ENCODE assay signal across 1 cellular context in the genomic region with DNA sequence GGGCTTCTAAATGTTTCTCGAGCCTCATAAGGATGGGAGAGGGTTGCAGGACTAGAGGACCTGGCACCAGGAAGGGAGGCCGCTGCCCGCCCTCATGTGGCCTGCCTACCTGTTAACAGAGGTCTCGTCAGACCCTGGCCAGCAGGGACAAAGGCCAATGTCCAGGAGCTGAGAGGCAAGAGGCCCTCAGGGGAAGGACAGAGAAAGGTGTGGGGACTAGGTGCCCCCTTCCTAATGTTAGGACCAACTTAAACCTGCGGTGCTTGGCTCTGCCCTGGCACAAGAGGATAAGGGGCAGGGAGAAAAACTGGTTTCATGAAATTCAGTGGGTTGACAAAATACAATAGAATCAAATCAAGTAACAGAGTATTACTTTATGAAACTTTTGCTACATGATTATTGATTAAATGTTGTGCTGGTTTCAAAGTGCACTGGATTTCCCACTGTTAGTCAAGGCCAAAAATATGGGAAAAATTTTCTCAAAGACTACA.
TF ChIP-seq lines count a peak whose summit lies in the region.

No MANE protein-coding gene starts in this region.

TF ChIP-seq in HepG2, 621 proteins besides CTCF, POLR2A, EP300 and RAD21 (continued from another document and continues in another):
- TF ChIP-seq ZNF280D (CRISPR knock-in tag; IDR thresholded peaks at IDR 0.05) (no peak), RXRB (CRISPR knock-in tag; IDR thresholded peaks at IDR 0.05; ENCODE audit: borderline replicate concordance) (peak; percentile 45), GTF2F1 (IDR thresholded peaks at IDR 0.05; ENCODE audit: low read length) (no peak), CHD4 (IDR thresholded peaks at IDR 0.05; ENCODE audit: borderline replicate concordance, low read length) (no peak), GATAD1 (CRISPR knock-in tag; IDR thresholded peaks at IDR 0.05) (no peak), ARNTL (CRISPR knock-in tag; IDR thresholded peaks at IDR 0.05) (no peak), PITX1 (CRISPR knock-in tag; IDR thresholded peaks at IDR 0.05) (no peak), THRA (CRISPR knock-in tag; IDR thresholded peaks at IDR 0.05; ENCODE audit: borderline replicate concordance) (no peak), JARID2 (CRISPR knock-in tag; IDR thresholded peaks at IDR 0.05; ENCODE audit: insufficient replicate concordance) (no peak), U2AF2 (IDR thresholded peaks at IDR 0.05; ENCODE audit: low read depth, low read length) (no peak), ZNF44 (CRISPR knock-in tag; IDR thresholded peaks at IDR 0.05) (no peak), ZNF484 (CRISPR knock-in tag; IDR thresholded peaks at IDR 0.05; ENCODE audit: borderline replicate concordance, low read depth) (no peak), POLR2AphosphoS5 (IDR thresholded peaks at IDR 0.05; ENCODE audit: low read depth, low read length) (no peak), ZNF703 (CRISPR knock-in tag; IDR thresholded peaks at IDR 0.05; ENCODE audit: borderline replicate concordance) (no peak), ZNF564 (CRISPR knock-in tag; IDR thresholded peaks at IDR 0.05) (no peak), STAG1 (CRISPR knock-in tag; IDR thresholded peaks at IDR 0.05) (0 out of 2 replicates have a peak, but pooled peaks have one; percentile 24), KDM4B (CRISPR knock-in tag; IDR thresholded peaks at IDR 0.05) (no peak), ZNF10 (CRISPR knock-in tag; IDR thresholded peaks at IDR 0.05; ENCODE audit: borderline replicate concordance, low read depth) (no peak), MIER3 (CRISPR knock-in tag; IDR thresholded peaks at IDR 0.05; ENCODE audit: borderline replicate concordance) (no peak), ZFP62 (CRISPR knock-in tag; IDR thresholded peaks at IDR 0.05) (no peak), MED13 (CRISPR knock-in tag; IDR thresholded peaks at IDR 0.05) (no peak), CEBPZ (IDR thresholded peaks at IDR 0.05; ENCODE audit: low read length) (no peak), ZBTB38 (CRISPR knock-in tag; IDR thresholded peaks at IDR 0.05) (no peak), HMG20A (CRISPR knock-in tag; IDR thresholded peaks at IDR 0.05; ENCODE audit: borderline replicate concordance) (no peak), IRX3 (CRISPR knock-in tag; IDR thresholded peaks at IDR 0.05; ENCODE audit: borderline replicate concordance, low read depth) (no peak), HMGA1 (CRISPR knock-in tag; conservative IDR thresholded peaks at IDR 0.05) (no peak), LCORL (IDR thresholded peaks at IDR 0.05) (no peak), LCORL (CRISPR knock-in tag; IDR thresholded peaks at IDR 0.05) (peak; percentile 51; the same call in 1 of the 2 replicates), MAFG (CRISPR knock-in tag; IDR thresholded peaks at IDR 0.05) (no peak), ZNF460 (CRISPR knock-in tag; IDR thresholded peaks at IDR 0.05; ENCODE audit: borderline replicate concordance) (no peak), RFX5 (IDR thresholded peaks at IDR 0.05; ENCODE audit: low read depth, low read length) (no peak), AKAP8 (CRISPR knock-in tag; IDR thresholded peaks at IDR 0.05) (no peak), HOXA7 (CRISPR knock-in tag; IDR thresholded peaks at IDR 0.05) (no peak), ATM (IDR thresholded peaks at IDR 0.05; ENCODE audit: borderline replicate concordance) (no peak), ASH2L (IDR thresholded peaks at IDR 0.05; ENCODE audit: insufficient read length, low read depth, low read length) (peak; percentile 84), ARID3A (IDR thresholded peaks at IDR 0.05; ENCODE audit: low read depth, low read length) (no peak; the same call in 1 of the 2 replicates)
- TF ChIP-seq, protein P1, sequence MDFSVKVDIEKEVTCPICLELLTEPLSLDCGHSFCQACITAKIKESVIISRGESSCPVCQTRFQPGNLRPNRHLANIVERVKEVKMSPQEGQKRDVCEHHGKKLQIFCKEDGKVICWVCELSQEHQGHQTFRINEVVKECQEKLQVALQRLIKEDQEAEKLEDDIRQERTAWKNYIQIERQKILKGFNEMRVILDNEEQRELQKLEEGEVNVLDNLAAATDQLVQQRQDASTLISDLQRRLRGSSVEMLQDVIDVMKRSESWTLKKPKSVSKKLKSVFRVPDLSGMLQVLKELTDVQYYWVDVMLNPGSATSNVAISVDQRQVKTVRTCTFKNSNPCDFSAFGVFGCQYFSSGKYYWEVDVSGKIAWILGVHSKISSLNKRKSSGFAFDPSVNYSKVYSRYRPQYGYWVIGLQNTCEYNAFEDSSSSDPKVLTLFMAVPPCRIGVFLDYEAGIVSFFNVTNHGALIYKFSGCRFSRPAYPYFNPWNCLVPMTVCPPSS (IDR thresholded peaks at IDR 0.05), result no peak
- TF ChIP-seq, protein P2, sequence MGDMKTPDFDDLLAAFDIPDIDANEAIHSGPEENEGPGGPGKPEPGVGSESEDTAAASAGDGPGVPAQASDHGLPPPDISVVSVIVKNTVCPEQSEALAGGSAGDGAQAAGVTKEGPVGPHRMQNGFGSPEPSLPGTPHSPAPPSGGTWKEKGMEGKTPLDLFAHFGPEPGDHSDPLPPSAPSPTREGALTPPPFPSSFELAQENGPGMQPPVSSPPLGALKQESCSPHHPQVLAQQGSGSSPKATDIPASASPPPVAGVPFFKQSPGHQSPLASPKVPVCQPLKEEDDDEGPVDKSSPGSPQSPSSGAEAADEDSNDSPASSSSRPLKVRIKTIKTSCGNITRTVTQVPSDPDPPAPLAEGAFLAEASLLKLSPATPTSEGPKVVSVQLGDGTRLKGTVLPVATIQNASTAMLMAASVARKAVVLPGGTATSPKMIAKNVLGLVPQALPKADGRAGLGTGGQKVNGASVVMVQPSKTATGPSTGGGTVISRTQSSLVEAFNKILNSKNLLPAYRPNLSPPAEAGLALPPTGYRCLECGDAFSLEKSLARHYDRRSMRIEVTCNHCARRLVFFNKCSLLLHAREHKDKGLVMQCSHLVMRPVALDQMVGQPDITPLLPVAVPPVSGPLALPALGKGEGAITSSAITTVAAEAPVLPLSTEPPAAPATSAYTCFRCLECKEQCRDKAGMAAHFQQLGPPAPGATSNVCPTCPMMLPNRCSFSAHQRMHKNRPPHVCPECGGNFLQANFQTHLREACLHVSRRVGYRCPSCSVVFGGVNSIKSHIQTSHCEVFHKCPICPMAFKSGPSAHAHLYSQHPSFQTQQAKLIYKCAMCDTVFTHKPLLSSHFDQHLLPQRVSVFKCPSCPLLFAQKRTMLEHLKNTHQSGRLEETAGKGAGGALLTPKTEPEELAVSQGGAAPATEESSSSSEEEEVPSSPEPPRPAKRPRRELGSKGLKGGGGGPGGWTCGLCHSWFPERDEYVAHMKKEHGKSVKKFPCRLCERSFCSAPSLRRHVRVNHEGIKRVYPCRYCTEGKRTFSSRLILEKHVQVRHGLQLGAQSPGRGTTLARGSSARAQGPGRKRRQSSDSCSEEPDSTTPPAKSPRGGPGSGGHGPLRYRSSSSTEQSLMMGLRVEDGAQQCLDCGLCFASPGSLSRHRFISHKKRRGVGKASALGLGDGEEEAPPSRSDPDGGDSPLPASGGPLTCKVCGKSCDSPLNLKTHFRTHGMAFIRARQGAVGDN (CRISPR knock-in tag; IDR thresholded peaks at IDR 0.05), result peak; percentile 53
- TF ChIP-seq, protein P3, sequence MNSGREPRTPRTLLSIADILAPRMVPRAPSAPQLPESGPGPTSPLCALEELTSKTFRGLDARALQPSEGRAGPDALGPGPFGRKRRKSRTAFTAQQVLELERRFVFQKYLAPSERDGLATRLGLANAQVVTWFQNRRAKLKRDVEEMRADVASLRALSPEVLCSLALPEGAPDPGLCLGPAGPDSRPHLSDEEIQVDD (CRISPR knock-in tag; IDR thresholded peaks at IDR 0.05; ENCODE audit: borderline replicate concordance), result no peak
- TF ChIP-seq, protein P4, sequence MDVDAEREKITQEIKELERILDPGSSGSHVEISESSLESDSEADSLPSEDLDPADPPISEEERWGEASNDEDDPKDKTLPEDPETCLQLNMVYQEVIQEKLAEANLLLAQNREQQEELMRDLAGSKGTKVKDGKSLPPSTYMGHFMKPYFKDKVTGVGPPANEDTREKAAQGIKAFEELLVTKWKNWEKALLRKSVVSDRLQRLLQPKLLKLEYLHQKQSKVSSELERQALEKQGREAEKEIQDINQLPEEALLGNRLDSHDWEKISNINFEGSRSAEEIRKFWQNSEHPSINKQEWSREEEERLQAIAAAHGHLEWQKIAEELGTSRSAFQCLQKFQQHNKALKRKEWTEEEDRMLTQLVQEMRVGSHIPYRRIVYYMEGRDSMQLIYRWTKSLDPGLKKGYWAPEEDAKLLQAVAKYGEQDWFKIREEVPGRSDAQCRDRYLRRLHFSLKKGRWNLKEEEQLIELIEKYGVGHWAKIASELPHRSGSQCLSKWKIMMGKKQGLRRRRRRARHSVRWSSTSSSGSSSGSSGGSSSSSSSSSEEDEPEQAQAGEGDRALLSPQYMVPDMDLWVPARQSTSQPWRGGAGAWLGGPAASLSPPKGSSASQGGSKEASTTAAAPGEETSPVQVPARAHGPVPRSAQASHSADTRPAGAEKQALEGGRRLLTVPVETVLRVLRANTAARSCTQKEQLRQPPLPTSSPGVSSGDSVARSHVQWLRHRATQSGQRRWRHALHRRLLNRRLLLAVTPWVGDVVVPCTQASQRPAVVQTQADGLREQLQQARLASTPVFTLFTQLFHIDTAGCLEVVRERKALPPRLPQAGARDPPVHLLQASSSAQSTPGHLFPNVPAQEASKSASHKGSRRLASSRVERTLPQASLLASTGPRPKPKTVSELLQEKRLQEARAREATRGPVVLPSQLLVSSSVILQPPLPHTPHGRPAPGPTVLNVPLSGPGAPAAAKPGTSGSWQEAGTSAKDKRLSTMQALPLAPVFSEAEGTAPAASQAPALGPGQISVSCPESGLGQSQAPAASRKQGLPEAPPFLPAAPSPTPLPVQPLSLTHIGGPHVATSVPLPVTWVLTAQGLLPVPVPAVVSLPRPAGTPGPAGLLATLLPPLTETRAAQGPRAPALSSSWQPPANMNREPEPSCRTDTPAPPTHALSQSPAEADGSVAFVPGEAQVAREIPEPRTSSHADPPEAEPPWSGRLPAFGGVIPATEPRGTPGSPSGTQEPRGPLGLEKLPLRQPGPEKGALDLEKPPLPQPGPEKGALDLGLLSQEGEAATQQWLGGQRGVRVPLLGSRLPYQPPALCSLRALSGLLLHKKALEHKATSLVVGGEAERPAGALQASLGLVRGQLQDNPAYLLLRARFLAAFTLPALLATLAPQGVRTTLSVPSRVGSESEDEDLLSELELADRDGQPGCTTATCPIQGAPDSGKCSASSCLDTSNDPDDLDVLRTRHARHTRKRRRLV (CRISPR knock-in tag; IDR thresholded peaks at IDR 0.05), result no peak
